ENCODE assay signal across 29 cellular contexts in genomic region chr5:77855369-77855768, GRCh38.
"Had no signal": no experiment of that assay in that cellular context is flagged by ENCODE, and none has a peak within 500 bp of the region (broad histone marks: within the 10 kb centered on the region; RNA-seq: fewer than 3 reads in every experiment).

No MANE protein-coding gene starts in this region.

- FAIRE-seq: colon had no signal

- H3K27me3 ChIP-seq: right lobe of liver had no signal

- H3K4me3 Mint-ChIP-seq: immature natural killer cell; memory B cell; natural killer cell; stimulated activated naive CD8-positive, alpha-beta T cell treated with anti-CD3 and anti-CD28 coated beads, Interleukin-15, amount 100 ng/mL, for 72 hours had no signal

- H3K9me3 Mint-ChIP-seq: immature natural killer cell; natural killer cell; stimulated activated naive CD8-positive, alpha-beta T cell treated with anti-CD3 and anti-CD28 coated beads, Interleukin-15, amount 100 ng/mL, for 72 hours had no signal

- DNase-seq: dorsolateral prefrontal cortex; effector CD4-positive, alpha-beta T cell; foreskin keratinocyte; glutamatergic neuron; hypothalamus; immature natural killer cell; islet precursor cell; kidney glomerular epithelial cell; left ventricle myocardium superior; lower lobe of right lung; natural killer cell; right lobe of liver; stimulated activated CD4-positive, alpha-beta T cell treated with anti-CD3 and anti-CD28 coated beads, Interleukin-12 subunit alpha, Interleukin-12 subunit beta, amount 100 ng/mL, for 4 hours; stimulated activated CD4-positive, alpha-beta T cell treated with anti-CD3 and anti-CD28 coated beads, Interleukin-1b, Interleukin-23, amount 100 ng/mL, for 48 hours; stimulated activated CD4-positive, alpha-beta T cell treated with anti-CD3 and anti-CD28 coated beads, Interleukin-4, amount 100 ng/mL, for 1 hour; stimulated activated CD8-positive, alpha-beta memory T cell treated with anti-CD3 and anti-CD28 coated beads, Interleukin-4, amount 100 ng/mL, for 48 hours; stimulated activated naive CD4-positive, alpha-beta T cell; stimulated activated naive CD8-positive, alpha-beta T cell treated with anti-CD3 and anti-CD28 coated beads, Interleukin-15, amount 100 ng/mL, for 72 hours; transverse colon; upper lobe of right lung; uterus had no signal

- H3K36me3 Mint-ChIP-seq: memory B cell, natural killer cell had no signal

- H3K9me3 ChIP-seq: lower lobe of right lung, right lobe of liver, suprapubic skin, transverse colon, upper lobe of right lung, uterus had no signal

- ATAC-seq: esophagus mucosa; foreskin keratinocyte; left ventricle myocardium superior; lower lobe of right lung; natural killer cell; right lobe of liver; stimulated activated naive CD8-positive, alpha-beta T cell treated with anti-CD3 and anti-CD28 coated beads, Interleukin-15, amount 100 ng/mL, for 72 hours; upper lobe of right lung had no signal

- H3K9ac ChIP-seq: parathyroid adenoma had no signal

- H3K36me3 ChIP-seq: lower lobe of right lung, right lobe of liver, suprapubic skin, transverse colon, upper lobe of right lung, uterus had no signal

- H3K4me1 ChIP-seq: foreskin keratinocyte, parathyroid adenoma, right lobe of liver, uterus had no signal

- H3K4me2 ChIP-seq: smooth muscle cell had no signal

- H3K27ac Mint-ChIP-seq: memory B cell; natural killer cell; progenitor cell of endocrine pancreas; stimulated activated naive CD8-positive, alpha-beta T cell treated with anti-CD3 and anti-CD28 coated beads, Interleukin-15, amount 100 ng/mL, for 72 hours had no signal

- H3K4me3 ChIP-seq: dorsolateral prefrontal cortex, lower lobe of right lung, right lobe of liver, smooth muscle cell, suprapubic skin, transverse colon, upper lobe of right lung, uterus had no signal

- H2AFZ ChIP-seq: parathyroid adenoma had no signal

- H3K27ac ChIP-seq: epithelial cell of prostate, foreskin keratinocyte, lower lobe of right lung, parathyroid adenoma, right lobe of liver, suprapubic skin, transverse colon, upper lobe of right lung, uterus had no signal

- H3K79me2 ChIP-seq: parathyroid adenoma had no signal
